8 cellular contexts compared by ENCODE assay signal in genomic region chr1:165928075-165928731, GRCh38.
DNase-seq lines count a peak whose midpoint lies in the region; ATAC-seq and TF ChIP-seq lines count a peak whose summit lies in the region.

No MANE protein-coding gene starts in this region.

- no peaks in the 10 kb centered on the region for H3K36me3 Mint-ChIP-seq in activated CD4-positive, alpha-beta T cell treated with anti-CD3 and anti-CD28 coated beads, Interleukin-2, amount 10 ng/mL, durations not matched to agents 7 days and 5 days (ENCODE audit: low read depth)
- no peaks in the 10 kb centered on the region for H3K36me3 Mint-ChIP-seq in nephron progenitor cell (ENCODE audit: low read depth)

- CTCF ChIA-PET in activated CD4-positive, alpha-beta T cell treated with anti-CD3 and anti-CD28 coated beads, Interleukin-2, amount 10 ng/mL, durations not matched to agents 7 days and 5 days (lab: Charles Lee) = interaction anchor here (0.6 to 1.5 kb wide), 5 partner anchors 210 to 1131 kb away, joined by 3 to 4 read pairs (median 3); no protein-coding TSS in a partner anchor

- ATAC-seq in HG03139 (IDR thresholded peaks at IDR 0.05; ENCODE audit: unreplicated experiment) = peak; percentile 42

- POLR2A ChIA-PET in activated CD4-positive, alpha-beta T cell treated with anti-CD3 and anti-CD28 coated beads, Interleukin-2, amount 10 ng/mL, durations not matched to agents 7 days and 5 days (lab: Charles Lee) = no interaction called here

- TF ChIP-seq POLR2A in erythroblast (IDR thresholded peaks at IDR 0.05; ENCODE audit: low read length) = no peak

- no peak overlapping the region for H3K4me3 Mint-ChIP-seq in activated CD4-positive, alpha-beta T cell treated with anti-CD3 and anti-CD28 coated beads, Interleukin-2, amount 10 ng/mL, durations not matched to agents 7 days and 5 days
- H3K4me3 Mint-ChIP-seq in nephron progenitor cell = no peak overlapping the region

- TF ChIP-seq CTCF in nephron progenitor cell (IDR thresholded peaks at IDR 0.05) = peak; percentile 45

- DNase-seq in activated CD4-positive, alpha-beta T cell treated with anti-CD3 and anti-CD28 coated beads for 24 hours (ENCODE audit: low read depth in 2 of 2) = peak; percentile 17 to 34
- no peak for DNase-seq in activated CD4-positive, alpha-beta T cell treated with anti-CD3 and anti-CD28 coated beads for 1 hour
- peak; percentile 31 for DNase-seq in NCI-H345 treated with DMSO at 0.1 percent for 48 hours (lab: John Stamatoyannopoulos, UW; ENCODE audit: unreplicated experiment)
- DNase-seq in activated CD4-positive, alpha-beta T cell treated with anti-CD3 and anti-CD28 coated beads, Interleukin-2, amount 10 ng/mL, durations not matched to agents 7 days and 5 days = peak; percentile 73
- DNase-seq in erythroblast (lab: John Stamatoyannopoulos, UW) = peak; percentile 68 to 75
- peak; percentile 53 for DNase-seq in nephron progenitor cell
- no peak for DNase-seq in GOT3 (lab: John Stamatoyannopoulos, UW)

- H3K27ac Mint-ChIP-seq in activated CD4-positive, alpha-beta T cell treated with anti-CD3 and anti-CD28 coated beads, Interleukin-2, amount 10 ng/mL, durations not matched to agents 7 days and 5 days = no peak overlapping the region
- no peak overlapping the region for H3K27ac Mint-ChIP-seq in nephron progenitor cell

- H3K9me3 Mint-ChIP-seq in activated CD4-positive, alpha-beta T cell treated with anti-CD3 and anti-CD28 coated beads, Interleukin-2, amount 10 ng/mL, durations not matched to agents 7 days and 5 days = no peaks in the 10 kb centered on the region
- no peaks in the 10 kb centered on the region for H3K9me3 Mint-ChIP-seq in nephron progenitor cell

- peaks cover 11% of the 10 kb centered on the region for H3K27me3 Mint-ChIP-seq in activated CD4-positive, alpha-beta T cell treated with anti-CD3 and anti-CD28 coated beads, Interleukin-2, amount 10 ng/mL, durations not matched to agents 7 days and 5 days
- peaks cover 13% of the 10 kb centered on the region for H3K27me3 Mint-ChIP-seq in nephron progenitor cell (ENCODE audit: low read depth, poor library complexity)

- H3K4me1 Mint-ChIP-seq in activated CD4-positive, alpha-beta T cell treated with anti-CD3 and anti-CD28 coated beads, Interleukin-2, amount 10 ng/mL, durations not matched to agents 7 days and 5 days = peaks cover 9% of the 10 kb centered on the region
- no peaks in the 10 kb centered on the region for H3K4me1 Mint-ChIP-seq in nephron progenitor cell

Comparison
In these comparisons a context has a peak if more than half of its experiments do, and no peak if none do; other contexts are left out.
1. DNase-seq: peak in activated CD4-positive, alpha-beta T cell treated with anti-CD3 and anti-CD28 coated beads for 24 hours (2 of 2), NCI-H345 treated with DMSO at 0.1 percent for 48 hours (single experiment), activated CD4-positive, alpha-beta T cell treated with anti-CD3 and anti-CD28 coated beads, Interleukin-2, amount 10 ng/mL, durations not matched to agents 7 days and 5 days (single experiment), erythroblast (2 of 2) and nephron progenitor cell (single experiment); none in activated CD4-positive, alpha-beta T cell treated with anti-CD3 and anti-CD28 coated beads for 1 hour (single experiment) and GOT3 (single experiment).